ENCODE assay signal across 28 cellular contexts in genomic region chr14:24885410-24885913, GRCh38.
"Had no signal": no experiment of that assay in that cellular context is flagged by ENCODE, and none has a peak within 500 bp of the region (broad histone marks: within the 10 kb centered on the region; RNA-seq: fewer than 3 reads in every experiment).

No MANE protein-coding gene starts in this region.

- H3K9ac ChIP-seq: neural progenitor cell had no signal

- H3K27me3 Mint-ChIP-seq: stimulated activated naive CD8-positive, alpha-beta T cell treated with anti-CD3 and anti-CD28 coated beads, Interleukin-15, amount 100 ng/mL, for 72 hours had no signal

- H3K4me1 Mint-ChIP-seq: activated CD4-positive, alpha-beta T cell treated with anti-CD3 and anti-CD28 coated beads for 36 hours; naive thymus-derived CD8-positive, alpha-beta T cell; stimulated activated naive CD8-positive, alpha-beta T cell treated with anti-CD3 and anti-CD28 coated beads, Interleukin-15, amount 100 ng/mL, for 72 hours had no signal

- H3K27me3 ChIP-seq: adrenal gland, breast epithelium, gastroesophageal sphincter, heart left ventricle, neural progenitor cell, testis, uterus had no signal

- H3K9me3 ChIP-seq: prostate gland, testis, uterus had no signal

- H3K9me3 Mint-ChIP-seq: activated T-cell treated with anti-CD3 and anti-CD28 coated beads, Interleukin-2, amount 50 U/mL, for 24 hours; activated T-helper 2 cell treated with anti-CD3 and anti-CD28 coated beads, Interferon-gamma antibody, Interleukin-2, Interleukin-4, amounts not matched to agents 10 μg/mL and 5 μg/mL and 100 μg/mL, durations not matched to agents 14 hours and 24 hours and 36 hours; T-helper 2 cell treated with Interferon-gamma antibody and Interleukin-4, amounts not matched to agents 5 μg/mL and 100 μg/mL, for 36 hours had no signal

- H3K4me2 ChIP-seq: neural progenitor cell had no signal

- H3K36me3 ChIP-seq: adrenal gland, breast epithelium, gastroesophageal sphincter, heart left ventricle, lower lobe of right lung, neural progenitor cell, prostate gland, uterus had no signal

- FAIRE-seq: keratinocyte had no signal

- ATAC-seq: activated CD4-positive, alpha-beta T cell treated with anti-CD3 and anti-CD28 coated beads for 36 hours; gastroesophageal sphincter; heart left ventricle; left lobe of liver; lower lobe of right lung; naive thymus-derived CD8-positive, alpha-beta T cell; right cardiac atrium; stimulated activated naive CD8-positive, alpha-beta T cell treated with anti-CD3 and anti-CD28 coated beads, Interleukin-15, amount 100 ng/mL, for 72 hours had no signal

- H3K27ac ChIP-seq: adrenal gland, breast epithelium, coronary artery, epithelial cell of prostate, gastroesophageal sphincter, heart left ventricle, lower lobe of right lung, neural progenitor cell, prostate gland, testis, uterus had no signal

- H3K4me1 ChIP-seq: breast epithelium, lower lobe of right lung, neural progenitor cell, prostate gland, testis, uterus had no signal

- H3K4me3 Mint-ChIP-seq: activated CD4-positive, alpha-beta T cell treated with anti-CD3 and anti-CD28 coated beads for 36 hours; activated naive CD8-positive, alpha-beta T cell; activated T-cell treated with anti-CD3 and anti-CD28 coated beads, Interleukin-2, amount 50 U/mL, for 24 hours; naive thymus-derived CD8-positive, alpha-beta T cell; neural progenitor cell; stimulated activated naive CD8-positive, alpha-beta T cell treated with anti-CD3 and anti-CD28 coated beads, Interleukin-15, amount 100 ng/mL, for 72 hours; T-helper 2 cell treated with Interferon-gamma antibody and Interleukin-4, amounts not matched to agents 5 μg/mL and 100 μg/mL, for 36 hours had no signal

- DNase-seq: activated CD4-positive, alpha-beta T cell treated with anti-CD3 and anti-CD28 coated beads for 36 hours; activated CD4-positive, alpha-beta T cell treated with anti-CD3 and anti-CD28 coated beads, Interleukin-2, amount 50 U/mL, for 4 hours; activated CD8-positive, alpha-beta memory T cell treated with anti-CD3 and anti-CD28 coated beads for 24 hours; activated CD8-positive, alpha-beta memory T cell treated with anti-CD3 and anti-CD28 coated beads, Interleukin-2, amount 50 U/mL, for 4 hours; activated naive CD4-positive, alpha-beta T cell; activated T-cell treated with anti-CD3 and anti-CD28 coated beads, Interleukin-2, amount 50 U/mL, for 24 hours; adrenal gland; heart left ventricle; lower lobe of right lung; naive thymus-derived CD8-positive, alpha-beta T cell; right cardiac atrium; stimulated activated CD4-positive, alpha-beta T cell treated with anti-CD3 and anti-CD28 coated beads, Interleukin-12 subunit alpha, Interleukin-12 subunit beta, amount 100 ng/mL, for 4 hours; stimulated activated CD4-positive, alpha-beta T cell treated with anti-CD3 and anti-CD28 coated beads, Interleukin-4, amount 100 ng/mL, for 4 hours; stimulated activated naive CD8-positive, alpha-beta T cell treated with anti-CD3 and anti-CD28 coated beads, Interleukin-15, amount 100 ng/mL, for 72 hours; testis; trophoblast cell; uterus had no signal

- H2AFZ ChIP-seq: neural progenitor cell had no signal

- H3K36me3 Mint-ChIP-seq: activated naive CD8-positive, alpha-beta T cell; neural progenitor cell had no signal

- H3K27ac Mint-ChIP-seq: activated CD4-positive, alpha-beta T cell treated with anti-CD3 and anti-CD28 coated beads for 36 hours; activated naive CD8-positive, alpha-beta T cell; activated T-cell treated with anti-CD3 and anti-CD28 coated beads, Interleukin-2, amount 50 U/mL, for 24 hours; activated T-helper 2 cell treated with anti-CD3 and anti-CD28 coated beads, Interferon-gamma antibody, Interleukin-2, Interleukin-4, amounts not matched to agents 10 μg/mL and 5 μg/mL and 100 μg/mL, durations not matched to agents 14 hours and 24 hours and 36 hours; naive thymus-derived CD8-positive, alpha-beta T cell; neural progenitor cell; T-helper 2 cell treated with Interferon-gamma antibody and Interleukin-4, amounts not matched to agents 5 μg/mL and 100 μg/mL, for 36 hours had no signal

- H3K4me3 ChIP-seq: adrenal gland, breast epithelium, coronary artery, gastroesophageal sphincter, heart left ventricle, lower lobe of right lung, neural progenitor cell, prostate gland, testis, uterus had no signal
